In genomic region chr7:26184283-26185020, GRCh38 we compare ENCODE assay signal across 2 cellular contexts.
TF ChIP-seq lines count a peak whose summit lies in the region.

No MANE protein-coding gene starts in this region.

TF ChIP-seq in HEK293, 187 proteins besides CTCF, POLR2A, EP300 and RAD21:
- peak; percentile 68; the same call in 1 of the 2 replicates for TF ChIP-seq IKZF3 (tag by site-specific recombination; IDR thresholded peaks at IDR 0.05)
- 0 out of 2 replicates have a peak, but pooled peaks have one; percentile 6 for TF ChIP-seq ZNF660 (tag by site-specific recombination; IDR thresholded peaks at IDR 0.05)

TF ChIP-seq in WTC11, 78 proteins besides CTCF, POLR2A, EP300 and RAD21:
- TF ChIP-seq ZBTB43 (CRISPR knock-in tag; IDR thresholded peaks at IDR 0.05): 0 out of 2 replicates have a peak, but pooled peaks have one; percentile 2
- peak; percentile 56; the same call in 1 of the 2 replicates for TF ChIP-seq EMX1 (CRISPR knock-in tag; IDR thresholded peaks at IDR 0.05)
- peak; percentile 92 for TF ChIP-seq NFATC4 (CRISPR knock-in tag; IDR thresholded peaks at IDR 0.05)
- peak; percentile 65 for TF ChIP-seq ERG (CRISPR knock-in tag; IDR thresholded peaks at IDR 0.05)
- 0 out of 2 replicates have a peak, but pooled peaks have one; percentile 76 for TF ChIP-seq ZNF425 (CRISPR knock-in tag; conservative IDR thresholded peaks at IDR 0.05)
- peak; percentile 84; the same call in 1 of the 2 replicates for TF ChIP-seq AR (CRISPR knock-in tag; IDR thresholded peaks at IDR 0.05)
- TF ChIP-seq ZNF671 (CRISPR knock-in tag; IDR thresholded peaks at IDR 0.05): peak; percentile 62
- TF ChIP-seq PRRX2 (CRISPR knock-in tag; IDR thresholded peaks at IDR 0.05): peak; percentile 54; the same call in 1 of the 2 replicates
